1 cellular context compared by ENCODE assay signal in the genomic region with DNA sequence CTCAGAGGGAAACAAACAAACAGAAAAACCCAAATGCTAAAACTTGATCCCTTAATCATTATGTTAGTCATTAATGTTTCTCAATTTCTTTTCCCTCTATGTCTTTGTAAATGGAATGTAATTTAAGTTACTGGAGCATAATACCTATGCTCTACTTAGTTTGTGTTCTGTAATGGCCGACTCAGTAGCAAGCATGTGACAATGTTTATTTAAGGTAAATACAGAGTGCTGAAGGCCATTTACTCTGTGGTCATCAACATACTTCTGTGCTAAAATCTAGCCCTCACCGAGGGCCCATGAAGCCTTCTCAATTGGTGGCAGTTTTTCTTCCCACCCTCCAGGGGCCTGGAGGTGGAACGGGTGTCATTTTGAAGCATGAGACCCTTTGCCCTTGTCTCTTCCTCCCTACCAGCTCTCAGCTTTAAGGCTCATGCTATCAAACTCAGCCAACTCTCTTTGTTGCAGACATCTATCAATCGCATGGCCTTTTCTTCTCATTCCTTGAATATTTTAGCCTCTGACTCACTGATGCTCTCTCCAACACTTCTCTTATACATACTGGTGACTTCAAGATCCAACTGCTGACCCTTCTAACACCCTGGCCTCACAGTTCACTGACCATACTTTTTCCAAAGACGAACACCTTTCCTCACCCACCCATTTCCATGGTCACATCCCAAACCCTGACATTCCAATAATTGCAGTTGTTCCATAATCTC.
TF ChIP-seq lines count a peak whose summit lies in the region.

No MANE protein-coding gene starts in this region.

TF ChIP-seq in SK-N-SH treated with all-trans-retinoic acid at 6 μM for 48 hours, 23 proteins besides CTCF, POLR2A, EP300 and RAD21 (continued from another document):
- TF ChIP-seq, protein P1, sequence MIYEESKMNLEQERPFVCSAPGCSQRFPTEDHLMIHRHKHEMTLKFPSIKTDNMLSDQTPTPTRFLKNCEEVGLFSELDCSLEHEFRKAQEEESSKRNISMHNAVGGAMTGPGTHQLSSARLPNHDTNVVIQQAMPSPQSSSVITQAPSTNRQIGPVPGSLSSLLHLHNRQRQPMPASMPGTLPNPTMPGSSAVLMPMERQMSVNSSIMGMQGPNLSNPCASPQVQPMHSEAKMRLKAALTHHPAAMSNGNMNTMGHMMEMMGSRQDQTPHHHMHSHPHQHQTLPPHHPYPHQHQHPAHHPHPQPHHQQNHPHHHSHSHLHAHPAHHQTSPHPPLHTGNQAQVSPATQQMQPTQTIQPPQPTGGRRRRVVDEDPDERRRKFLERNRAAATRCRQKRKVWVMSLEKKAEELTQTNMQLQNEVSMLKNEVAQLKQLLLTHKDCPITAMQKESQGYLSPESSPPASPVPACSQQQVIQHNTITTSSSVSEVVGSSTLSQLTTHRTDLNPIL (CRISPR knock-in tag; IDR thresholded peaks at IDR 0.05; ENCODE audit: low read depth) = no peak
- no peak for TF ChIP-seq TOX (CRISPR knock-in tag; IDR thresholded peaks at IDR 0.05; ENCODE audit: borderline replicate concordance)
